In the genomic region with DNA sequence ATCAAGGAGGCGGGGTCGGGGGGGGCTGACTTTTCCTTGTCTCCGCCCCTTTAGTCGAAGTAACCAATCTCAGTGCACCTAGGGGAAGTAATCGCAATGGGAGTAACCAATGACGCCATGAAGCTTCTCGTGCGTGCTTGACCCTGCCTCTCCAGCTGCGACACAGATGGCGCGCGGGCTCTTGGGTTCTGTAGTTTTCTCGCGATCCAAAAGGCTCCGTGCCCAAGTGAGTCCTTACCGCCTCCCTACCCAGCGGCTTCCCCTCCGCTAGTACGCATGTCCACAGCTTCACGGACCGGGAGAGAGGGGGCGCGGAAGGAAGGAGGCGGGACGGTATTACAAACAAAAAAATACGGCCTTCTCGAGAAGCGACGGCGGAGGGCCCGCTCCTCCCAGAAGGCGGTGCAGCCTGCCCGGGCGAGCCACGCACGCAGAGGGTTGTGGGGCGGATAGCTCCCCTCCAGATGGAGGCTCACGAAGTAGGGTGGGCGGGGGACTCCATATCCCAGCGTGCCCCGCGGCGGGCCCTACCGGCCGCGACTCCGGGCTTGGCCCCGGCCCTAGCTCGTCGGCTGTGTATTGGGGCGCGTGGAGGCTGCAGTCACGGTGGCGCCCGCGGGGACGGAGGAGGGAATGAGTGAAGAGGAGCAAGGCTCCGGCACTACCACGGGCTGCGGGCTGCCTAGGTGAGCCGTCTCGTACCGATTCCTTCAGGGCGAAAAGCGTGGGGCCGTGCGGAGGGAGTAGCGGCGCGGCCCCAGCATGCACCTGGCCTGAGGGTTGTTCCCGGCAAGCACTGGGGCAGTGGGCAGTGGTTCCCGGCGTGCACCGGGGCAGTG, we compare ENCODE assay signal across 8 cellular contexts. TPM values are rescaled to one million over a fixed set of nuclear protein-coding genes. Genes with fewer than 3 reads are reported as not detected.
DNase-seq lines count a peak whose midpoint lies in the region; ATAC-seq lines count a peak whose summit lies in the region.

A gene with protein sequence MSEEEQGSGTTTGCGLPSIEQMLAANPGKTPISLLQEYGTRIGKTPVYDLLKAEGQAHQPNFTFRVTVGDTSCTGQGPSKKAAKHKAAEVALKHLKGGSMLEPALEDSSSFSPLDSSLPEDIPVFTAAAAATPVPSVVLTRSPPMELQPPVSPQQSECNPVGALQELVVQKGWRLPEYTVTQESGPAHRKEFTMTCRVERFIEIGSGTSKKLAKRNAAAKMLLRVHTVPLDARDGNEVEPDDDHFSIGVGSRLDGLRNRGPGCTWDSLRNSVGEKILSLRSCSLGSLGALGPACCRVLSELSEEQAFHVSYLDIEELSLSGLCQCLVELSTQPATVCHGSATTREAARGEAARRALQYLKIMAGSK (plus strand): TSS at position 508 of the 839 bp plus-strand sequence. CDS start 126 bp downstream, at position 634.

- peaks cover 40% of the 10 kb centered on the region for H3K36me3 ChIP-seq in BLaER1

- H3K27ac Mint-ChIP-seq in activated CD4-positive, alpha-beta T cell treated with anti-CD3 and anti-CD28 coated beads, Interleukin-2, amount 10 ng/mL, durations not matched to agents 7 days and 5 days, result peak within 1 kb of the TSS; percentile 98

- H3K27me3 ChIP-seq in BLaER1, result no peaks in the 10 kb centered on the region

- peak within 1 kb of the TSS; percentile 96 for H3K27ac ChIP-seq in BLaER1

- peaks cover 56% of the 10 kb centered on the region for H3K4me1 ChIP-seq in BLaER1

- H3K4me1 Mint-ChIP-seq in activated CD4-positive, alpha-beta T cell treated with anti-CD3 and anti-CD28 coated beads, Interleukin-2, amount 10 ng/mL, durations not matched to agents 7 days and 5 days, result peaks cover 42% of the 10 kb centered on the region

- peak within 1 kb of the TSS; percentile 73 for H3K4me3 ChIP-seq in BLaER1

- CTCF ChIA-PET in activated CD4-positive, alpha-beta T cell treated with anti-CD3 and anti-CD28 coated beads, Interleukin-2, amount 10 ng/mL, durations not matched to agents 7 days and 5 days (lab: Charles Lee), result interaction anchor here (0.6 to 3.3 kb wide), 19 partner anchors 8 to 179 kb away, joined by 3 to 22 read pairs (median 4); partner anchors contain the start of gene AAAS

- intact Hi-C loops in left colon (cut with DNase I, micrococcal nuclease), result loop anchor here in 1 of 2 donors (10.0 kb wide), 1 partner anchor 156 kb away; no protein-coding TSS in a partner anchor

- H4K20me1 ChIP-seq in BLaER1, result no peaks in the 10 kb centered on the region

- H3K9ac ChIP-seq in BLaER1, result peak within 1 kb of the TSS; percentile 95

- no peaks in the 10 kb centered on the region for H3K9me3 ChIP-seq in BLaER1

- peak within 1 kb of the TSS; percentile 99 for H3K4me2 ChIP-seq in BLaER1

- no peaks in the 10 kb centered on the region for H3K27me3 Mint-ChIP-seq in activated CD4-positive, alpha-beta T cell treated with anti-CD3 and anti-CD28 coated beads, Interleukin-2, amount 10 ng/mL, durations not matched to agents 7 days and 5 days

- H3K9me3 Mint-ChIP-seq in activated CD4-positive, alpha-beta T cell treated with anti-CD3 and anti-CD28 coated beads, Interleukin-2, amount 10 ng/mL, durations not matched to agents 7 days and 5 days, result no peaks in the 10 kb centered on the region

- peak; percentile 63 for ATAC-seq in GM19328 (IDR thresholded peaks at IDR 0.05; ENCODE audit: unreplicated experiment)
- ATAC-seq in HG03520 (IDR thresholded peaks at IDR 0.05; ENCODE audit: unreplicated experiment), result peak; percentile 70
- peak; percentile 82 for ATAC-seq in left colon

- POLR2A ChIA-PET in activated CD4-positive, alpha-beta T cell treated with anti-CD3 and anti-CD28 coated beads, Interleukin-2, amount 10 ng/mL, durations not matched to agents 7 days and 5 days (lab: Charles Lee), result interaction anchor here (0.6 to 1.2 kb wide), 6 partner anchors 8 to 495 kb away, joined by 3 to 5 read pairs (median 4); partner anchors contain the start of genes EIF4B and SP1

- H3K4me3 Mint-ChIP-seq in activated CD4-positive, alpha-beta T cell treated with anti-CD3 and anti-CD28 coated beads, Interleukin-2, amount 10 ng/mL, durations not matched to agents 7 days and 5 days, result peak within 1 kb of the TSS; percentile 89

- H3K36me3 Mint-ChIP-seq in activated CD4-positive, alpha-beta T cell treated with anti-CD3 and anti-CD28 coated beads, Interleukin-2, amount 10 ng/mL, durations not matched to agents 7 days and 5 days (ENCODE audit: low read depth), result no peaks in the 10 kb centered on the region

- DNase-seq in NCI-H69 (lab: John Stamatoyannopoulos, UW) (peak; percentile 100), cortex of kidney (lab: John Stamatoyannopoulos, UW) (peak; percentile 92), left colon (peak; percentile 99)
- DNase-seq in activated CD4-positive, alpha-beta T cell treated with anti-CD3 and anti-CD28 coated beads, Interleukin-2, amount 10 ng/mL, durations not matched to agents 7 days and 5 days, result peak; percentile 99
- peak; percentile 98 for DNase-seq in stimulated activated CD4-positive, alpha-beta T cell treated with anti-CD3 and anti-CD28 coated beads, Interleukin-1b, Interleukin-23, amount 100 ng/mL, for 48 hours

RNA-seq across cellular contexts. Expression of the gene that starts here (rescaled TPM):
- 10 to 100 TPM; 32.6 to 35.9 TPM for total RNA-seq in activated CD4-positive, alpha-beta T cell treated with anti-CD3 and anti-CD28 coated beads, Interleukin-2, amount 10 ng/mL, durations not matched to agents 7 days and 5 days
- total RNA-seq in left colon, result 10 to 100 TPM; 21.3 to 22.3 TPM

Comparison
In these comparisons a context has a peak if more than half of its experiments do, and no peak if none do; other contexts are left out.
1. Peak in every context shown above with its lines: DNase-seq, ATAC-seq, H3K4me3 ChIP-seq and H3K27ac ChIP-seq.